2 cellular contexts compared by ENCODE assay signal in genomic region chr4:147760176-147760575, GRCh38.
TF ChIP-seq lines count a peak whose summit lies in the region.

No MANE protein-coding gene starts in this region.

TF ChIP-seq in SK-N-SH treated with all-trans-retinoic acid at 6 μM for 48 hours, 23 proteins besides CTCF, POLR2A, EP300 and RAD21 (continued from another document):
- no peak for TF ChIP-seq PATZ1 (CRISPR knock-in tag; IDR thresholded peaks at IDR 0.05; ENCODE audit: borderline replicate concordance)
- TF ChIP-seq ZC3H10 (CRISPR knock-in tag; IDR thresholded peaks at IDR 0.05) = no peak
- TF ChIP-seq ZNF70 (CRISPR knock-in tag; IDR thresholded peaks at IDR 0.05) = no peak
- no peak for TF ChIP-seq TSHZ2 (CRISPR knock-in tag; IDR thresholded peaks at IDR 0.05)
- TF ChIP-seq CSRNP3 (CRISPR knock-in tag; IDR thresholded peaks at IDR 0.05) = no peak
- TF ChIP-seq SNAI2 (CRISPR knock-in tag; IDR thresholded peaks at IDR 0.05) = no peak
- TF ChIP-seq RARB (CRISPR knock-in tag; IDR thresholded peaks at IDR 0.05) = no peak
- TF ChIP-seq POU6F1 (CRISPR knock-in tag; IDR thresholded peaks at IDR 0.05; ENCODE audit: borderline replicate concordance, low read depth) = no peak
TF ChIP-seq in SK-N-SH treated with all-trans-retinoic acid at 6 μM for 48 hours: peak in this region for 0.

TF ChIP-seq in SK-N-SH, 30 proteins besides CTCF, POLR2A, EP300 and RAD21 (continued from another document):
- TF ChIP-seq REST (IDR thresholded peaks at IDR 0.05; ENCODE audit: low read depth, low read length) (no peak), EZH2phosphoT487 (IDR thresholded peaks at IDR 0.05; ENCODE audit: borderline replicate concordance, low read depth) (no peak), SIN3A (IDR thresholded peaks at IDR 0.05; ENCODE audit: borderline replicate concordance, low read depth, low read length) (no peak), YY1 (IDR thresholded peaks at IDR 0.05; ENCODE audit: low read depth) (no peak), CHD2 (IDR thresholded peaks at IDR 0.05; ENCODE audit: low read length, partially characterized antibody) (no peak), USF1 (IDR thresholded peaks at IDR 0.05; ENCODE audit: borderline replicate concordance, low read depth) (no peak), MEF2A (IDR thresholded peaks at IDR 0.05; ENCODE audit: borderline replicate concordance, low read depth) (no peak)
